13 cellular contexts compared by ENCODE assay signal in genomic region chr7:138542183-138542582, GRCh38.
DNase-seq lines count a peak whose midpoint lies in the region; ATAC-seq, FAIRE-seq and TF ChIP-seq lines count a peak whose summit lies in the region.
"Had no signal": no experiment of that assay in that cellular context is flagged by ENCODE, and none has a peak within 500 bp of the region (broad histone marks: within the 10 kb centered on the region; RNA-seq: fewer than 3 reads in every experiment).

No MANE protein-coding gene starts in this region.

- intact Hi-C loops in left ventricle myocardium superior (cut with micrococcal nuclease) = no loop called here

- no peaks in the 10 kb centered on the region for H4K20me1 ChIP-seq in SK-N-SH (ENCODE audit: insufficient read depth)

- no peak for DNase-seq in activated T-cell treated with anti-CD3 and anti-CD28 coated beads, Interleukin-2, amount 50 U/mL, for 4 hours
- DNase-seq in activated T-cell treated with anti-CD3 and anti-CD28 coated beads, Interleukin-2, amount 50 U/mL, for 48 hours = no peak
- DNase-seq in H54 (ENCODE audit: insufficient read length, low spot score) (no peak), putamen (ENCODE audit: low spot score) (no peak), SK-N-SH (no peak), left ventricle myocardium superior (no peak)
- DNase-seq in stimulated activated naive CD8-positive, alpha-beta T cell treated with anti-CD3 and anti-CD28 coated beads, Interleukin-15, Interleukin-2, amounts not matched to agents 100 U/mL and 50 U/mL, for 24 hours = no peak
- DNase-seq: ACHN; naive thymus-derived CD8-positive, alpha-beta T cell; NCI-H1417; Peyer's patch had no signal

- TF ChIP-seq CTCF in SK-N-SH (IDR thresholded peaks at IDR 0.05) = no peak

- H3K36me3 ChIP-seq in SK-N-SH (replicated peaks in 1 of 2; ENCODE audit: control insufficient read depth in 1 of 2, insufficient read depth in 2 of 2, low read length in 1 of 2) = peaks cover 52 to 73% of the 10 kb centered on the region in 2 experiments

- no peaks in the 10 kb centered on the region for H3K9me2 ChIP-seq in SK-N-SH

- no peak overlapping the region for H3K4me2 ChIP-seq in SK-N-SH

- FAIRE-seq in H54 (lab: Jason Lieb, UNC) = peak; percentile 27
- FAIRE-seq: endometrium had no signal

- H3K36me3 Mint-ChIP-seq in activated T-cell treated with anti-CD3 and anti-CD28 coated beads, Interleukin-2, amount 50 U/mL, for 4 hours (ENCODE audit: insufficient read depth) = peaks cover 69% of the 10 kb centered on the region

- no peak overlapping the region for H3K27ac ChIP-seq in SK-N-SH (ENCODE audit: low read depth in 2 of 2, low read length in 1 of 2)
- H3K27ac ChIP-seq: Peyer's patch had no signal

- no peaks in the 10 kb centered on the region for H3F3A ChIP-seq in SK-N-SH (replicated peaks; ENCODE audit: insufficient read depth)

- ATAC-seq in activated T-cell treated with anti-CD3 and anti-CD28 coated beads, Interleukin-2, amount 50 U/mL, for 4 hours = peak; percentile 40 to 46
- ATAC-seq in HG03196 (IDR thresholded peaks at IDR 0.05; ENCODE audit: unreplicated experiment) (peak; percentile 87), left ventricle myocardium superior (no peak)
- peak; percentile 28 for ATAC-seq in stimulated activated naive CD8-positive, alpha-beta T cell treated with anti-CD3 and anti-CD28 coated beads, Interleukin-15, Interleukin-2, amounts not matched to agents 100 U/mL and 50 U/mL, for 24 hours
- ATAC-seq: naive thymus-derived CD8-positive, alpha-beta T cell had no signal

- POLR2A ChIA-PET in SK-N-SH (lab: Yijun Ruan, JAX) = no interaction called here

- H3K27me3 ChIP-seq in SK-N-SH (ENCODE audit: insufficient read depth) = no peaks in the 10 kb centered on the region
- H3K27me3 ChIP-seq: Peyer's patch had no signal

- no peaks in the 10 kb centered on the region for H3K79me2 ChIP-seq in SK-N-SH (ENCODE audit: insufficient read depth)

- no peak for TF ChIP-seq EP300 in SK-N-SH (IDR thresholded peaks at IDR 0.05; ENCODE audit: borderline replicate concordance in 1 of 2, low read depth in 1 of 2, low read length in 1 of 2)

- 95% methylated on average over 2 of the region's 2 CpGs for WGBS in SK-N-SH (ENCODE audit: low lambda C conversion rate)

- CTCF ChIA-PET in SK-N-SH (lab: Yijun Ruan, JAX) = interaction anchor here (1.5 kb wide), 1 partner anchor 14 kb away, joined by 4 read pairs; no protein-coding TSS in a partner anchor

- no peaks in the 10 kb centered on the region; a peak in 1 of 4 replicates for H3K4me1 ChIP-seq in SK-N-SH (ENCODE audit: control insufficient read depth in 1 of 2, insufficient read depth in 2 of 2, low read depth in 1 of 2, low read length in 1 of 2)
- H3K4me1 ChIP-seq: Peyer's patch had no signal

- TF ChIP-seq RAD21 in SK-N-SH (IDR thresholded peaks at IDR 0.05; ENCODE audit: low read length) = no peak

- H2AFZ ChIP-seq in SK-N-SH (ENCODE audit: low read depth) = no peak overlapping the region

- no peak overlapping the region for H3K4me3 Mint-ChIP-seq in activated T-cell treated with anti-CD3 and anti-CD28 coated beads, Interleukin-2, amount 50 U/mL, for 4 hours
- H3K4me3 Mint-ChIP-seq: naive thymus-derived CD8-positive, alpha-beta T cell had no signal

- H3K9ac ChIP-seq in SK-N-SH = no peak overlapping the region

- H3K4me3 ChIP-seq in SK-N-SH (ENCODE audit: low read depth in 2 of 2, low read length in 1 of 2) = no peak overlapping the region
- H3K4me3 ChIP-seq: Peyer's patch had no signal

- TF ChIP-seq POLR2A in H54 (IDR thresholded peaks at IDR 0.05; ENCODE audit: low read depth, low read length) = no peak

- no peaks in the 10 kb centered on the region for H3K9me3 ChIP-seq in SK-N-SH
- H3K9me3 ChIP-seq: Peyer's patch had no signal

- H3K9me3 Mint-ChIP-seq in activated T-cell treated with anti-CD3 and anti-CD28 coated beads, Interleukin-2, amount 50 U/mL, for 4 hours = peaks cover 4% of the 10 kb centered on the region

- peaks cover 5% of the 10 kb centered on the region for H3K4me1 Mint-ChIP-seq in activated T-cell treated with anti-CD3 and anti-CD28 coated beads, Interleukin-2, amount 50 U/mL, for 4 hours (ENCODE audit: low read depth)

- no peaks in the 10 kb centered on the region for H3K27me3 Mint-ChIP-seq in activated T-cell treated with anti-CD3 and anti-CD28 coated beads, Interleukin-2, amount 50 U/mL, for 4 hours (ENCODE audit: low read depth)
- H3K27me3 Mint-ChIP-seq: naive thymus-derived CD8-positive, alpha-beta T cell had no signal

TF ChIP-seq in SK-N-SH, 30 proteins besides CTCF, POLR2A, EP300 and RAD21 (continues in another document):
- TF ChIP-seq RFX5 (IDR thresholded peaks at IDR 0.05; ENCODE audit: low read length) (no peak), USF1 (IDR thresholded peaks at IDR 0.05; ENCODE audit: borderline replicate concordance, low read depth) (no peak), FOSL2 (IDR thresholded peaks at IDR 0.05; ENCODE audit: borderline replicate concordance, low read depth) (no peak), NRF1 (IDR thresholded peaks at IDR 0.05; ENCODE audit: low read depth, low read length) (no peak), YY1 (IDR thresholded peaks at IDR 0.05; ENCODE audit: low read depth) (no peak), TCF12 (IDR thresholded peaks at IDR 0.05) (no peak), TEAD4 (IDR thresholded peaks at IDR 0.05; ENCODE audit: borderline replicate concordance, insufficient read depth) (no peak), TAF1 (IDR thresholded peaks at IDR 0.05; ENCODE audit: borderline replicate concordance, low read depth, low read length) (no peak), SIN3A (IDR thresholded peaks at IDR 0.05; ENCODE audit: borderline replicate concordance, low read depth, low read length) (no peak), IRF3 (IDR thresholded peaks at IDR 0.05; ENCODE audit: low read depth, low read length) (no peak), SMC3 (IDR thresholded peaks at IDR 0.05; ENCODE audit: low read depth, low read length) (no peak), MXI1 (IDR thresholded peaks at IDR 0.05; ENCODE audit: low read depth, low read length) (no peak), GATA2 (CRISPR knock-in tag; IDR thresholded peaks at IDR 0.05) (no peak), GABPA (IDR thresholded peaks at IDR 0.05; ENCODE audit: low read depth) (no peak), NFIC (IDR thresholded peaks at IDR 0.05; ENCODE audit: borderline replicate concordance) (no peak)
- TF ChIP-seq, protein P1, sequence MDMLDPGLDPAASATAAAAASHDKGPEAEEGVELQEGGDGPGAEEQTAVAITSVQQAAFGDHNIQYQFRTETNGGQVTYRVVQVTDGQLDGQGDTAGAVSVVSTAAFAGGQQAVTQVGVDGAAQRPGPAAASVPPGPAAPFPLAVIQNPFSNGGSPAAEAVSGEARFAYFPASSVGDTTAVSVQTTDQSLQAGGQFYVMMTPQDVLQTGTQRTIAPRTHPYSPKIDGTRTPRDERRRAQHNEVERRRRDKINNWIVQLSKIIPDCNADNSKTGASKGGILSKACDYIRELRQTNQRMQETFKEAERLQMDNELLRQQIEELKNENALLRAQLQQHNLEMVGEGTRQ (IDR thresholded peaks at IDR 0.05; ENCODE audit: borderline replicate concordance, low read depth, low read length) = no peak
- TF ChIP-seq, protein P2, sequence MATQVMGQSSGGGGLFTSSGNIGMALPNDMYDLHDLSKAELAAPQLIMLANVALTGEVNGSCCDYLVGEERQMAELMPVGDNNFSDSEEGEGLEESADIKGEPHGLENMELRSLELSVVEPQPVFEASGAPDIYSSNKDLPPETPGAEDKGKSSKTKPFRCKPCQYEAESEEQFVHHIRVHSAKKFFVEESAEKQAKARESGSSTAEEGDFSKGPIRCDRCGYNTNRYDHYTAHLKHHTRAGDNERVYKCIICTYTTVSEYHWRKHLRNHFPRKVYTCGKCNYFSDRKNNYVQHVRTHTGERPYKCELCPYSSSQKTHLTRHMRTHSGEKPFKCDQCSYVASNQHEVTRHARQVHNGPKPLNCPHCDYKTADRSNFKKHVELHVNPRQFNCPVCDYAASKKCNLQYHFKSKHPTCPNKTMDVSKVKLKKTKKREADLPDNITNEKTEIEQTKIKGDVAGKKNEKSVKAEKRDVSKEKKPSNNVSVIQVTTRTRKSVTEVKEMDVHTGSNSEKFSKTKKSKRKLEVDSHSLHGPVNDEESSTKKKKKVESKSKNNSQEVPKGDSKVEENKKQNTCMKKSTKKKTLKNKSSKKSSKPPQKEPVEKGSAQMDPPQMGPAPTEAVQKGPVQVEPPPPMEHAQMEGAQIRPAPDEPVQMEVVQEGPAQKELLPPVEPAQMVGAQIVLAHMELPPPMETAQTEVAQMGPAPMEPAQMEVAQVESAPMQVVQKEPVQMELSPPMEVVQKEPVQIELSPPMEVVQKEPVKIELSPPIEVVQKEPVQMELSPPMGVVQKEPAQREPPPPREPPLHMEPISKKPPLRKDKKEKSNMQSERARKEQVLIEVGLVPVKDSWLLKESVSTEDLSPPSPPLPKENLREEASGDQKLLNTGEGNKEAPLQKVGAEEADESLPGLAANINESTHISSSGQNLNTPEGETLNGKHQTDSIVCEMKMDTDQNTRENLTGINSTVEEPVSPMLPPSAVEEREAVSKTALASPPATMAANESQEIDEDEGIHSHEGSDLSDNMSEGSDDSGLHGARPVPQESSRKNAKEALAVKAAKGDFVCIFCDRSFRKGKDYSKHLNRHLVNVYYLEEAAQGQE (IDR thresholded peaks at IDR 0.05; ENCODE audit: low read depth, low read length) = no peak
